ENCODE assay signal across 1 cellular context in genomic region chr17:39820987-39821386, GRCh38.
TF ChIP-seq lines count a peak whose summit lies in the region.

No MANE protein-coding gene starts in this region.

TF ChIP-seq in GM12878, 131 proteins besides CTCF, POLR2A, EP300 and RAD21:
- TF ChIP-seq HDAC6 (IDR thresholded peaks at IDR 0.05; ENCODE audit: unreplicated experiment): no peak
- TF ChIP-seq CEBPB (IDR thresholded peaks at IDR 0.05; ENCODE audit: borderline replicate concordance in 1 of 2, low read depth in 2 of 2, low read length in 2 of 2): no peak
- TF ChIP-seq RUNX3 (IDR thresholded peaks at IDR 0.05; ENCODE audit: low read length): no peak
- TF ChIP-seq ZBTB40 (IDR thresholded peaks at IDR 0.05; ENCODE audit: borderline replicate concordance): no peak
- TF ChIP-seq MYB (IDR thresholded peaks at IDR 0.05; ENCODE audit: borderline replicate concordance, low read depth, low read length): no peak
- no peak for TF ChIP-seq ZNF622 (IDR thresholded peaks at IDR 0.05)
- no peak for TF ChIP-seq PML (IDR thresholded peaks at IDR 0.05; ENCODE audit: low read length)
- no peak for TF ChIP-seq EGR1 (IDR thresholded peaks at IDR 0.05; ENCODE audit: borderline replicate concordance in 1 of 2, low read depth in 2 of 2, low read length in 2 of 2)
- TF ChIP-seq PKNOX1 (IDR thresholded peaks at IDR 0.05): no peak
- no peak for TF ChIP-seq SIX5 (IDR thresholded peaks at IDR 0.05; ENCODE audit: low read depth, low read length, severe bottlenecking)
- no peak for TF ChIP-seq HSF1 (IDR thresholded peaks at IDR 0.05; ENCODE audit: low read depth, low read length)
- TF ChIP-seq DPF2 (IDR thresholded peaks at IDR 0.05): no peak
- TF ChIP-seq NRF1 (conservative IDR thresholded peaks at IDR 0.05; ENCODE audit: low read depth, low read length): no peak
- TF ChIP-seq PRDM15 (CRISPR knock-in tag; IDR thresholded peaks at IDR 0.05): no peak
- no peak for TF ChIP-seq NR2C2 (IDR thresholded peaks at IDR 0.05; ENCODE audit: borderline replicate concordance, control insufficient read depth, insufficient read length, low read depth)
